ENCODE assay signal across 20 cellular contexts in the genomic region with DNA sequence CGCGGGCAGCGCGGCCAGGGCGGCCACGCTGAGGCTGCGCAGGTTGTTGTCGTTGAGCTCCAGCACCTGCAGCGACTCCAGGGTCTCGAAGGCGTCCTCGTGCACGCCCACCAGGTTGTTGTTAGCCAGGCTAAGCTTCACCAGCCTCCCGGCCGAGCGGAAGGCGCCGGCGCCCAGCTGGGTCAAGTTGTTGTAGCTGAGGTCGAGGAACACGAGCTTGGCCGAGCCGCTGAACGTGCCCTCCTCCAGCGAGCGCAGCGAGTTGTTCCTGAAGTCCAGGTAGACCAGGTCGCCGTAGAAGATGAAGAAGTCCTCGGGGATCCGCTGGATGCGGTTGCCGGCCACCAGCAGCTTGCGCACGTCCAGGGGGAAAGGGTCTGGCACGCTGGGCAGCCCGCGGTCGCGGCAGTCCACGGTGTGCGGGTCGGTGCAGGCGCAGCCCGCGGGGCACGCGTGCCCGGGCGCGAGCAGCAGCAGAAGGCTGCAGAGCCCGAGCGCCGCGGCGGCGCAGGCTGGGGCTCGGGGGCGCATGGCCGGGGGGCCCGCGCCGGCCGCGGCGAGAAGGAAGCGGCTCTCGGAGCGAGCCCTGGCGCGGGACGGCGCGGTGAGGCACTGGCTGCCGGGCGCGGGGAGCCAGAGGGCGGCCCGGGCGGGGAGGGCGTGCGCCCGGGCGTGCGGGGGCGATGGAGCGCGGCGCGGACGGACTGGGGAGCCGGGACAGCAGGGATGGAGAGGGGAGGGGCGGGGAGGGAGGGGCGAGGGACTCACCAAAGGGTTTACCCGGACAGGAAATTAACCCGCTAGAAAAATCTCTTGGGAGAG. TPM values are rescaled to one million over a fixed set of nuclear protein-coding genes. Genes with fewer than 3 reads are reported as not detected.
DNase-seq lines count a peak whose midpoint lies in the region; ATAC-seq, FAIRE-seq and TF ChIP-seq lines count a peak whose summit lies in the region.
"Had no signal": no experiment of that assay in that cellular context is flagged by ENCODE, and none has a peak within 500 bp of the region (broad histone marks: within the 10 kb centered on the region; RNA-seq: fewer than 3 reads in every experiment).

No MANE protein-coding gene starts in this region.

- H3K27ac Mint-ChIP-seq in nephron: no peak overlapping the region
- H3K27ac Mint-ChIP-seq: activated T-cell treated with anti-CD3 and anti-CD28 coated beads, Interleukin-2, amount 50 U/mL, for 24 hours; HFFc6; stimulated activated naive CD8-positive, alpha-beta T cell treated with anti-CD3 and anti-CD28 coated beads, Interleukin-15, Interleukin-2, amounts not matched to agents 100 ng/mL and 50 ng/mL, for 24 hours had no signal

- H3K4me3 Mint-ChIP-seq in nephron: peak overlapping the region; percentile 65 to 75 (median 69)
- H3K4me3 Mint-ChIP-seq: activated T-cell treated with anti-CD3 and anti-CD28 coated beads, Interleukin-2, amount 50 U/mL, for 24 hours; central memory CD8-positive, alpha-beta T cell; HFFc6; stimulated activated naive CD8-positive, alpha-beta T cell treated with anti-CD3 and anti-CD28 coated beads, Interleukin-15, Interleukin-2, amounts not matched to agents 100 ng/mL and 50 ng/mL, for 24 hours had no signal

- no peak for ATAC-seq in GM21526 (IDR thresholded peaks at IDR 0.05; ENCODE audit: low FRiP score, unreplicated experiment)
- ATAC-seq in GM21360 (IDR thresholded peaks at IDR 0.05; ENCODE audit: unreplicated experiment): no peak

- no peak for TF ChIP-seq POLR2A in GM12891 (IDR thresholded peaks at IDR 0.05; ENCODE audit: low read depth, low read length)

- H3K4me1 ChIP-seq in BLaER1 (peaks cover 52% of the 10 kb centered on the region), HUES48 (ENCODE audit: control insufficient read depth, insufficient read depth, low read length) (peaks cover 13% of the 10 kb centered on the region), ectodermal cell (ENCODE audit: control insufficient read depth, insufficient read depth, low read length) (peaks cover 4% of the 10 kb centered on the region)
- H3K4me1 ChIP-seq: foreskin keratinocyte, parathyroid adenoma had no signal

- H4K20me1 ChIP-seq in BLaER1: no peaks in the 10 kb centered on the region

- peaks cover 95% of the 10 kb centered on the region for H3K27me3 Mint-ChIP-seq in nephron (ENCODE audit: low read depth)

- H3K4me2 ChIP-seq in BLaER1: peak overlapping the region; percentile 92

- H3K9me3 Mint-ChIP-seq in nephron: no peaks in the 10 kb centered on the region
- H3K9me3 Mint-ChIP-seq: activated T-cell treated with anti-CD3 and anti-CD28 coated beads, Interleukin-2, amount 50 U/mL, for 24 hours; central memory CD8-positive, alpha-beta T cell; stimulated activated naive CD8-positive, alpha-beta T cell treated with anti-CD3 and anti-CD28 coated beads, Interleukin-15, Interleukin-2, amounts not matched to agents 100 ng/mL and 50 ng/mL, for 24 hours had no signal

- DNase-seq in NCI-H1092 treated with DMSO at 0.1 percent for 48 hours (lab: John Stamatoyannopoulos, UW) (no peak), GM12891 (ENCODE audit: insufficient read length, low spot score) (no peak)
- DNase-seq: foreskin keratinocyte; HFFc6; Kasumi-1; NCI-H1694; NCI-H446; stimulated activated CD4-positive, alpha-beta T cell treated with anti-CD3 and anti-CD28 coated beads, Interleukin-12 subunit alpha, Interleukin-12 subunit beta, amount 100 ng/mL, for 4 hours had no signal

- H3K9ac ChIP-seq in BLaER1 (peak overlapping the region; percentile 64), HUES48 (ENCODE audit: low read depth, low read length) (no peak overlapping the region)
- H3K9ac ChIP-seq: parathyroid adenoma had no signal

- H3K9me3 ChIP-seq in BLaER1: no peaks in the 10 kb centered on the region
- H3K9me3 ChIP-seq in HUES48 (ENCODE audit: control insufficient read depth, insufficient read depth, low read length): no peaks in the 10 kb centered on the region
- no peaks in the 10 kb centered on the region for H3K9me3 ChIP-seq in ectodermal cell (ENCODE audit: control insufficient read depth, low read length)
- H3K9me3 ChIP-seq: SJSA1 had no signal

- H3K4me3 ChIP-seq in BLaER1 (peak overlapping the region; percentile 70), HUES48 (ENCODE audit: low read depth, low read length) (peak overlapping the region; percentile 51), ectodermal cell (ENCODE audit: insufficient read depth, low read depth, low read length) (peak overlapping the region; percentile 7)
- H3K4me3 ChIP-seq: SJSA1 had no signal

- peaks cover 33% of the 10 kb centered on the region for H3K4me1 Mint-ChIP-seq in nephron
- H3K4me1 Mint-ChIP-seq: central memory CD8-positive, alpha-beta T cell had no signal

- no peak for FAIRE-seq in GM12891 (lab: Jason Lieb, UNC)
- FAIRE-seq: endometrium had no signal

- H3K27me3 ChIP-seq in BLaER1: peaks cover 46% of the 10 kb centered on the region
- peaks cover 86% of the 10 kb centered on the region for H3K27me3 ChIP-seq in HUES48 (ENCODE audit: control insufficient read depth, insufficient read depth, low read length)
- peaks cover 97% of the 10 kb centered on the region for H3K27me3 ChIP-seq in ectodermal cell (ENCODE audit: control insufficient read depth, insufficient read depth, low read length, poor library complexity, severe bottlenecking)

- 1 to 2% methylated on average over 96 of the region's 96 CpGs for WGBS in ectodermal cell, 2 experiments

- no peaks in the 10 kb centered on the region for H3K36me3 Mint-ChIP-seq in nephron (ENCODE audit: low read depth)

- H3K27ac ChIP-seq in BLaER1 (no peak overlapping the region), HUES48 (ENCODE audit: low read depth, low read length) (no peak overlapping the region), ectodermal cell (ENCODE audit: insufficient read depth, low read depth, low read length, poor library complexity, severe bottlenecking) (no peak overlapping the region)
- H3K27ac ChIP-seq: foreskin keratinocyte, parathyroid adenoma, SJSA1 had no signal

- TF ChIP-seq CTCF in nephron (IDR thresholded peaks at IDR 0.05; ENCODE audit: unreplicated experiment in 3 of 3): no peak

- H3K36me3 ChIP-seq in BLaER1: no peaks in the 10 kb centered on the region
- H3K36me3 ChIP-seq in HUES48 (ENCODE audit: control insufficient read depth, insufficient read depth, low read length): no peaks in the 10 kb centered on the region
- H3K36me3 ChIP-seq in ectodermal cell (ENCODE audit: control insufficient read depth, insufficient read depth, low read length): no peaks in the 10 kb centered on the region
- H3K36me3 ChIP-seq: SJSA1 had no signal

TF ChIP-seq in GM12891, 5 proteins besides CTCF, POLR2A, EP300 and RAD21:
- TF ChIP-seq TAF1 (IDR thresholded peaks at IDR 0.05; ENCODE audit: low read depth, low read length) (no peak), POU2F2 (IDR thresholded peaks at IDR 0.05; ENCODE audit: low read depth, low read length) (no peak), SPI1 (IDR thresholded peaks at IDR 0.05; ENCODE audit: low read depth, low read length) (no peak), POLR2AphosphoS5 (IDR thresholded peaks at IDR 0.05; ENCODE audit: low read depth, low read length) (no peak), PAX5 (IDR thresholded peaks at IDR 0.05; ENCODE audit: insufficient read depth, low read length, severe bottlenecking) (no peak)

RNA-seq across cellular contexts. Expression of a gene that starts 0.5 kb away (rescaled TPM):
- polyA plus RNA-seq in ectodermal cell (2013, experiment 1 of 4): not detected
- not detected for polyA plus RNA-seq in ectodermal cell (2013, experiment 2 of 4)
- polyA plus RNA-seq in ectodermal cell (2013, experiment 3 of 4): not detected
- polyA plus RNA-seq in ectodermal cell (2013, experiment 4 of 4): not detected
- polyA plus RNA-seq in GM12891 (2012; ENCODE audit: low read depth, missing spikeins): not detected
- polyA plus RNA-seq: foreskin keratinocyte had no signal

Comparison
In these comparisons a context has a peak if more than half of its experiments do, and no peak if none do; other contexts are left out.
1. H3K4me3 ChIP-seq: peak in every context shown above with its lines; median percentile 70 in BLaER1; 51 in HUES48; 7 in ectodermal cell.